21 cellular contexts compared by ENCODE assay signal in genomic region chr18:45173799-45174519, GRCh38.
DNase-seq lines count a peak whose midpoint lies in the region; ATAC-seq, FAIRE-seq and TF ChIP-seq lines count a peak whose summit lies in the region.
"Had no signal": no experiment of that assay in that cellular context is flagged by ENCODE, and none has a peak within 500 bp of the region (broad histone marks: within the 10 kb centered on the region; RNA-seq: fewer than 3 reads in every experiment).

No MANE protein-coding gene starts in this region.

- CTCF ChIA-PET in GM12878 (lab: Yijun Ruan, JAX): interaction anchor here (1.9 kb wide), 1 partner anchor 39 kb away, joined by 5 read pairs; no protein-coding TSS in a partner anchor

- SMC1A ChIA-PET in GM12878 (lab: Charles Lee; ENCODE audit: uncharacterized antibody, unreplicated experiment): interaction anchor here (0.6 to 1.6 kb wide), 7 partner anchors 9 to 91 kb away, joined by 3 to 4 read pairs (median 3); no protein-coding TSS in a partner anchor

- TF ChIP-seq POLR2A in GM12892 (IDR thresholded peaks at IDR 0.05; ENCODE audit: low read depth, low read length): no peak
- TF ChIP-seq POLR2A in GM12878 (IDR thresholded peaks at IDR 0.05; ENCODE audit: low read depth, low read length): no peak

- no peaks in the 10 kb centered on the region for H3K4me1 ChIP-seq in GM12878 (ENCODE audit: control insufficient read depth, insufficient read depth, low read length)
- H3K4me1 ChIP-seq: neural progenitor cell, Peyer's patch had no signal

- no peaks in the 10 kb centered on the region for H3K36me3 ChIP-seq in GM12878 (ENCODE audit: control insufficient read depth in 2 of 2, insufficient read depth in 2 of 2, low read length in 1 of 2)
- H3K36me3 ChIP-seq: neural progenitor cell, Peyer's patch, thyroid gland had no signal

- BruUV-seq in GM12878 (replicated peaks; lab: Mats Ljungman, UMichigan): no TSS peak

- no peak for TF ChIP-seq RAD21 in GM12878 (IDR thresholded peaks at IDR 0.05; ENCODE audit: insufficient read depth, low read depth, low read length)

- in situ Hi-C loops in GM12878 (cut with MboI): no loop called here

- TF ChIP-seq EP300 in GM12878 (IDR thresholded peaks at IDR 0.05; ENCODE audit: borderline replicate concordance in 1 of 2, control insufficient read depth in 1 of 2, low read depth in 2 of 2, low read length in 2 of 2): no peak

- H3K27me3 ChIP-seq in GM12878 (replicated peaks in 1 of 2; ENCODE audit: control insufficient read depth in 2 of 2, insufficient read depth in 2 of 2, low read length in 1 of 2): no peaks in the 10 kb centered on the region
- H3K27me3 ChIP-seq: neural progenitor cell, Peyer's patch, thyroid gland had no signal

- H3K79me2 ChIP-seq in GM12878 (ENCODE audit: control insufficient read depth, insufficient read depth, low read length): no peaks in the 10 kb centered on the region

- no peaks in the 10 kb centered on the region for H4K20me1 ChIP-seq in GM12878 (ENCODE audit: control insufficient read depth, insufficient read depth)

- no peak overlapping the region for H3K9ac ChIP-seq in GM12878 (ENCODE audit: control insufficient read depth, insufficient read depth, low read length)
- H3K9ac ChIP-seq: neural progenitor cell had no signal

- no peak overlapping the region for H3K27ac ChIP-seq in GM12878 (ENCODE audit: control insufficient read depth, insufficient read depth)
- H3K27ac ChIP-seq: C4-2B, neural progenitor cell, Peyer's patch, SK-N-MC, thyroid gland had no signal

- no peak for TF ChIP-seq CTCF in GM12878 (IDR thresholded peaks at IDR 0.05 in 2 of 3, conservative IDR thresholded peaks at IDR 0.05 in 1 of 3; ENCODE audit: control insufficient read depth in 2 of 3, extremely low read depth in 1 of 3, insufficient read depth in 1 of 3, low read depth in 3 of 3, low read length in 3 of 3)

- WGBS in GM12878 (ENCODE audit: insufficient coverage, insufficient replicate concordance, low lambda C conversion rate, missing lambda C conversion rate): 0% methylated on average over 2 of the region's 2 CpGs

- no peak for DNase-seq in GM12892 (ENCODE audit: insufficient read length)
- no peak for DNase-seq in GM12878 (ENCODE audit: low read depth, low spot score)
- DNase-seq in NCI-H2196 treated with DMSO at 0.1 percent for 48 hours (lab: John Stamatoyannopoulos, UW; ENCODE audit: unreplicated experiment): no peak
- DNase-seq in NCI-H524 treated with DMSO at 0.1 percent for 48 hours (lab: John Stamatoyannopoulos, UW): no peak
- DNase-seq in EL: no peak
- DNase-seq: foreskin melanocyte, GF-D8, left cardiac atrium, NCI-H1436, NCI-H2171 treated with DMSO at 0.1 percent for 48 hours, Peyer's patch, T-helper 9 cell, thyroid gland had no signal

- no peak overlapping the region for H3K4me2 ChIP-seq in GM12878 (ENCODE audit: control insufficient read depth, insufficient read depth)
- H3K4me2 ChIP-seq: neural progenitor cell had no signal

- peak; percentile 21 for FAIRE-seq in GM12892 (lab: Jason Lieb, UNC)
- no peak for FAIRE-seq in GM12878 (lab: Jason Lieb, UNC)
- FAIRE-seq: bronchial epithelial cell, GM12891 had no signal

- H3K9me3 ChIP-seq in GM12878 (replicated peaks; ENCODE audit: control insufficient read depth, insufficient read depth, low read length): no peaks in the 10 kb centered on the region
- H3K9me3 ChIP-seq: Peyer's patch, thyroid gland had no signal

- RAD21 ChIA-PET in GM12878 (lab: Charles Lee; ENCODE audit: unreplicated experiment): interaction anchor here (0.6 to 2.2 kb wide), 2 partner anchors 69 to 375 kb away, joined by 3 to 10 read pairs; no protein-coding TSS in a partner anchor

- POLR2A ChIA-PET in GM12878 (lab: Charles Lee): no interaction called here

- no peak overlapping the region for H3K4me3 ChIP-seq in GM12878
- H3K4me3 ChIP-seq: neural progenitor cell, Peyer's patch, SK-N-MC, thyroid gland had no signal

- ATAC-seq in GM19395 (IDR thresholded peaks at IDR 0.05; ENCODE audit: unreplicated experiment): peak; percentile 72
- ATAC-seq in HG03097 (IDR thresholded peaks at IDR 0.05; ENCODE audit: low FRiP score, unreplicated experiment): peak; percentile 91
- ATAC-seq in GM12878: peak; percentile 82
- no peak for ATAC-seq in HG02840 (IDR thresholded peaks at IDR 0.05; ENCODE audit: low FRiP score, unreplicated experiment)
- ATAC-seq: left cardiac atrium had no signal

- H2AFZ ChIP-seq in GM12878 (ENCODE audit: control insufficient read depth, low read depth, low read length): no peak overlapping the region
- H2AFZ ChIP-seq: neural progenitor cell had no signal

- intact Hi-C loops in GM12878 (cut with micrococcal nuclease; ENCODE audit: unreplicated experiment): no loop called here

TF ChIP-seq in GM12878, 131 proteins besides CTCF, POLR2A, EP300 and RAD21:
- 0 out of 2 replicates have a peak, but pooled peaks have one; percentile 16 for TF ChIP-seq IKZF1 (conservative IDR thresholded peaks at IDR 0.05)
- TF ChIP-seq RAD51 (IDR thresholded peaks at IDR 0.05): no peak
- no peak for TF ChIP-seq YY1 (IDR thresholded peaks at IDR 0.05; ENCODE audit: low read depth, low read length)
- no peak for TF ChIP-seq ZNF384 (IDR thresholded peaks at IDR 0.05; ENCODE audit: borderline replicate concordance, low read depth, low read length)
